Comparison of ENCODE assay signal across 13 cellular contexts in genomic region chr2:35891528-35891927, GRCh38.
"Had no signal": no experiment of that assay in that cellular context is flagged by ENCODE, and none has a peak within 500 bp of the region (broad histone marks: within the 10 kb centered on the region; RNA-seq: fewer than 3 reads in every experiment).

No MANE protein-coding gene starts in this region.

- H3K4me3 Mint-ChIP-seq: activated T-helper 1 cell treated with anti-CD3 and anti-CD28 coated beads, Interleukin-12 subunit alpha, Interleukin-12 subunit beta, Interleukin-2, Interleukin-4 antibody, amounts not matched to agents 30 ng/mL and 10 ng/mL and 1 ng/mL, durations not matched to agents 14 hours and 24 hours and 36 hours; neural progenitor cell had no signal

- H3K27me3 ChIP-seq: neural progenitor cell, pancreas, testis, upper lobe of right lung had no signal

- H3K27ac ChIP-seq: neural progenitor cell, pancreas, testis, upper lobe of right lung had no signal

- H3K4me3 ChIP-seq: neural progenitor cell, pancreas, testis, upper lobe of right lung had no signal

- DNase-seq: activated CD4-positive, alpha-beta T cell treated with anti-CD3 and anti-CD28 coated beads, Interleukin-2, amount 50 U/mL, for 48 hours; activated CD4-positive, CD25-positive, alpha-beta regulatory T cell treated with anti-CD3 and anti-CD28 coated beads, Interleukin-2, amount 50 U/mL, for 72 hours; activated naive CD4-positive, alpha-beta T cell treated with Interleukin-2 at 50 U/mL for 16 hours; central memory CD4-positive, alpha-beta T cell; cortex of kidney; pancreas; stimulated activated CD4-positive, alpha-beta T cell treated with anti-CD3 and anti-CD28 coated beads, Interleukin-4, amount 100 ng/mL, for 1 hour; stimulated activated naive CD8-positive, alpha-beta T cell treated with anti-CD3 and anti-CD28 coated beads, Interleukin-15, amount 100 ng/mL, for 72 hours; T-helper 9 cell; testis; upper lobe of right lung had no signal

- H3K4me1 Mint-ChIP-seq: neural progenitor cell had no signal

- H3K9me3 ChIP-seq: pancreas, testis, upper lobe of right lung had no signal

- H3K4me2 ChIP-seq: neural progenitor cell had no signal

- FAIRE-seq: pancreas had no signal

- H3K36me3 Mint-ChIP-seq: neural progenitor cell had no signal

- H3K36me3 ChIP-seq: neural progenitor cell, pancreas, upper lobe of right lung had no signal

- H2AFZ ChIP-seq: neural progenitor cell had no signal

- H3K27ac Mint-ChIP-seq: activated T-helper 1 cell treated with anti-CD3 and anti-CD28 coated beads, Interleukin-12 subunit alpha, Interleukin-12 subunit beta, Interleukin-2, Interleukin-4 antibody, amounts not matched to agents 30 ng/mL and 10 ng/mL and 1 ng/mL, durations not matched to agents 14 hours and 24 hours and 36 hours; neural progenitor cell had no signal

- H3K9me3 Mint-ChIP-seq: activated T-helper 1 cell treated with anti-CD3 and anti-CD28 coated beads, Interleukin-12 subunit alpha, Interleukin-12 subunit beta, Interleukin-2, Interleukin-4 antibody, amounts not matched to agents 30 ng/mL and 10 ng/mL and 1 ng/mL, durations not matched to agents 14 hours and 24 hours and 36 hours; neural progenitor cell had no signal

- ATAC-seq: pancreas; stimulated activated naive CD8-positive, alpha-beta T cell treated with anti-CD3 and anti-CD28 coated beads, Interleukin-15, amount 100 ng/mL, for 72 hours; upper lobe of right lung had no signal

- H3K4me1 ChIP-seq: neural progenitor cell, pancreas, testis, upper lobe of right lung had no signal

- H3K27me3 Mint-ChIP-seq: stimulated activated naive CD8-positive, alpha-beta T cell treated with anti-CD3 and anti-CD28 coated beads, Interleukin-15, amount 100 ng/mL, for 72 hours had no signal

- H3K9ac ChIP-seq: neural progenitor cell had no signal
